9 cellular contexts compared by ENCODE assay signal in genomic region chr3:172096881-172097420, GRCh38. TPM values are rescaled to one million over a fixed set of nuclear protein-coding genes. Genes with fewer than 3 reads are reported as not detected.
A peak's percentile ranks its signal among the peaks of the same experiment; 100 is the strongest.
DNase-seq lines count a peak whose midpoint lies in the region; ATAC-seq, FAIRE-seq and TF ChIP-seq lines count a peak whose summit lies in the region.
"Had no signal": no experiment of that assay in that cellular context is flagged by ENCODE, and none has a peak within 500 bp of the region (broad histone marks: within the 10 kb centered on the region; RNA-seq: fewer than 3 reads in every experiment).

No MANE protein-coding gene starts in this region.

- no peak overlapping the region for H3K23ac ChIP-seq in H1 (ENCODE audit: insufficient read length)

- no peak overlapping the region for H3K4ac ChIP-seq in H1 (replicated peaks; ENCODE audit: insufficient read length, low read depth, low read length)

- TF ChIP-seq CTCF in Caco-2 (IDR thresholded peaks at IDR 0.05; ENCODE audit: insufficient read depth in 1 of 2, low read depth in 1 of 2, low read length in 1 of 2, severe bottlenecking in 1 of 2, unreplicated experiment in 1 of 2) (no peak), H1 (IDR thresholded peaks at IDR 0.05; ENCODE audit: control extremely low read depth in 1 of 3, insufficient read depth in 1 of 3, low read depth in 1 of 3, low read length in 3 of 3) (no peak)

- TF ChIP-seq POLR2A in H1 (IDR thresholded peaks at IDR 0.05; ENCODE audit: control extremely low read depth in 1 of 2, low read depth in 2 of 2, low read length in 2 of 2) = no peak

- peaks cover 3% of the 10 kb centered on the region for H3K79me1 ChIP-seq in H1 (ENCODE audit: low read depth, low read length)

- H2AFZ ChIP-seq in H1 (ENCODE audit: low read length) = no peak overlapping the region

- POLR2A ChIA-PET in Caco-2 (lab: Charles Lee) = interaction anchor here (0.6 to 1.3 kb wide), 2 partner anchors 19 to 58 kb away, joined by 3 to 6 read pairs; partner anchors contain the start of gene FNDC3B
- POLR2A ChIA-PET in H1 (lab: Charles Lee; ENCODE audit: partially characterized antibody) = no interaction called here

- no peaks in the 10 kb centered on the region for H3K27me3 ChIP-seq in Caco-2 (replicated peaks; ENCODE audit: control insufficient read depth, insufficient read depth, low read length)
- no peaks in the 10 kb centered on the region for H3K27me3 ChIP-seq in H1 (replicated peaks in 1 of 4; ENCODE audit: control insufficient read depth in 3 of 4, extremely low read depth in 1 of 4, insufficient read depth in 3 of 4, low read length in 3 of 4)

- no peak for TF ChIP-seq RAD21 in H1 (IDR thresholded peaks at IDR 0.05 in 1 of 2, conservative IDR thresholded peaks at IDR 0.05 in 1 of 2; ENCODE audit: low read depth in 2 of 2, low read length in 2 of 2)

- peak overlapping the region; percentile 80 for H3K27ac Mint-ChIP-seq in Caco-2 (ENCODE audit: unreplicated experiment)

- intact Hi-C loops in Caco-2 (cut with micrococcal nuclease; ENCODE audit: unreplicated experiment) = loop anchor here (1.0 to 2.0 kb wide), 4 partner anchors 12 to 58 kb away; partner anchors contain the start of gene FNDC3B

- no peak overlapping the region for H3K4me3 ChIP-seq in Caco-2 (ENCODE audit: low read depth, low read length)
- H3K4me3 ChIP-seq in H1 (ENCODE audit: extremely low read depth in 1 of 4, insufficient read depth in 2 of 4, low read depth in 3 of 4, low read length in 4 of 4) = no peak overlapping the region

- H2BK120ac ChIP-seq in H1 (replicated peaks; ENCODE audit: low read depth, low read length) = no peak overlapping the region

- no peak for TF ChIP-seq EP300 in H1 (IDR thresholded peaks at IDR 0.05; ENCODE audit: borderline replicate concordance in 1 of 2, low read depth in 2 of 2, low read length in 2 of 2)

- H4K8ac ChIP-seq in H1 (ENCODE audit: extremely low read depth, insufficient read depth, low read length) = no peak overlapping the region

- H3K36me3 ChIP-seq in Caco-2 (ENCODE audit: control insufficient read depth, insufficient read depth, low read length) (no peaks in the 10 kb centered on the region), H1 (ENCODE audit: control insufficient read depth in 2 of 4, insufficient read depth in 4 of 4, low read length in 3 of 4) (no peaks in the 10 kb centered on the region)

- DNase-seq in Caco-2 = peak; percentile 87 to 88
- peak; percentile 81 for DNase-seq in NCI-H226
- DNase-seq in H1 (ENCODE audit: low read depth in 1 of 2, low spot score in 2 of 2) = no peak
- peak; percentile 42 for DNase-seq in myocyte (ENCODE audit: low read depth)
- DNase-seq in activated CD4-positive, CD25-positive, alpha-beta regulatory T cell treated with anti-CD3 and anti-CD28 coated beads, Interleukin-2, amount 50 U/mL, for 72 hours = no peak
- no peak for DNase-seq in activated CD4-positive, alpha-beta T cell treated with anti-CD3 and anti-CD28 coated beads for 48 hours
- no peak for DNase-seq in NCI-H1436 treated with DMSO at 0.1 percent for 48 hours (lab: John Stamatoyannopoulos, UW)
- DNase-seq: DND-41 had no signal

- H3K36me3 Mint-ChIP-seq in Caco-2 (ENCODE audit: insufficient read depth, unreplicated experiment) = peaks cover 16% of the 10 kb centered on the region

- no peaks in the 10 kb centered on the region for H3K9me3 ChIP-seq in Caco-2
- no peaks in the 10 kb centered on the region for H3K9me3 ChIP-seq in H1 (ENCODE audit: insufficient read depth in 2 of 2, low read depth in 1 of 2, low read length in 1 of 2)

- H3K9me3 Mint-ChIP-seq in Caco-2 (ENCODE audit: unreplicated experiment) = no peaks in the 10 kb centered on the region

- no peak overlapping the region for H4K91ac ChIP-seq in H1 (replicated peaks; ENCODE audit: insufficient read length, low read length)

- H3K4me1 ChIP-seq in Caco-2 (peaks cover 72% of the 10 kb centered on the region), H1 (replicated peaks in 1 of 4; ENCODE audit: control insufficient read depth in 3 of 4, insufficient read depth in 4 of 4, low read length in 3 of 4) (peaks cover 2 to 9% (median 5%) of the 10 kb centered on the region in 4 experiments; a peak in 4 of 7 replicates)

- peak overlapping the region; percentile 39 for H3K4me3 Mint-ChIP-seq in Caco-2 (ENCODE audit: unreplicated experiment)

- H3K4me1 Mint-ChIP-seq in Caco-2 (ENCODE audit: low read depth, unreplicated experiment) = peaks cover 39% of the 10 kb centered on the region

- H4K20me1 ChIP-seq in H1 (replicated peaks in 1 of 2; ENCODE audit: control insufficient read depth in 1 of 2, insufficient read depth in 2 of 2, low read length in 2 of 2) = no peaks in the 10 kb centered on the region

- H2BK5ac ChIP-seq in H1 (ENCODE audit: low read depth, low read length) = no peak overlapping the region

- H2BK20ac ChIP-seq in H1 (ENCODE audit: low read length) = no peak overlapping the region

- H2AK5ac ChIP-seq in H1 (ENCODE audit: low read depth, low read length) = no peak overlapping the region

- 73% methylated on average over 3 of the region's 3 CpGs; no CpG with 5 or more reads in 1 of the 2 experiments for WGBS in H1 (ENCODE audit: extremely low coverage in 1 of 2, insufficient coverage in 1 of 2, insufficient read length in 1 of 2, insufficient replicate concordance in 2 of 2, low coverage in 1 of 2, low lambda C conversion rate in 2 of 2, missing lambda C conversion rate in 1 of 2), 2 experiments

- H3K4me2 ChIP-seq in H1 (ENCODE audit: insufficient read depth in 1 of 2, low read depth in 2 of 2, low read length in 2 of 2) = no peak overlapping the region

- no peak for FAIRE-seq in H1 (lab: Jason Lieb, UNC)

- no peak overlapping the region for H2BK12ac ChIP-seq in H1 (ENCODE audit: low read depth, low read length)

- no peak overlapping the region for H3K18ac ChIP-seq in H1 (ENCODE audit: extremely low read depth, low read length)

- H2BK15ac ChIP-seq in H1 (ENCODE audit: low read length) = no peak overlapping the region

- CTCF ChIA-PET in Caco-2 (lab: Charles Lee) (interaction anchor here (0.7 kb wide), 1 partner anchor 31 kb away, joined by 3 read pairs; no protein-coding TSS in a partner anchor), H1 (lab: Charles Lee; ENCODE audit: partially characterized antibody) (interaction anchor here (1.2 kb wide), 1 partner anchor 73 kb away, joined by 4 read pairs; no protein-coding TSS in a partner anchor)

- no peaks in the 10 kb centered on the region for H3K23me2 ChIP-seq in H1 (ENCODE audit: low read depth, low read length)

- no TSS peak for BruUV-seq in Caco-2 (replicated peaks; lab: Mats Ljungman, UMichigan)

- no peak overlapping the region for H3K14ac ChIP-seq in H1 (ENCODE audit: insufficient read length)

- no peaks in the 10 kb centered on the region for H3K27me3 Mint-ChIP-seq in Caco-2 (ENCODE audit: insufficient read depth, unreplicated experiment)

- no peak for ATAC-seq in GM19467 (IDR thresholded peaks at IDR 0.05; ENCODE audit: unreplicated experiment)

- H3K27ac ChIP-seq in H1 (ENCODE audit: low read depth, low read length) = no peak overlapping the region

- no peak overlapping the region for H4K5ac ChIP-seq in H1 (ENCODE audit: insufficient read length, low read depth, low read length)

- H3K79me2 ChIP-seq in H1 (ENCODE audit: control insufficient read depth in 1 of 2, insufficient read depth in 2 of 2, low read length in 2 of 2) = peaks cover 0 to 92% of the 10 kb centered on the region in 2 experiments; a peak in 3 of 4 replicates

- H3K56ac ChIP-seq in H1 (replicated peaks; ENCODE audit: insufficient read length, low read depth, low read length) = no peak overlapping the region

- no peak overlapping the region for H3K9ac ChIP-seq in H1 (replicated peaks in 1 of 4; ENCODE audit: extremely low read depth in 1 of 4, low read depth in 3 of 4, low read length in 3 of 4)

TF ChIP-seq in H1, 55 proteins besides CTCF, POLR2A, EP300 and RAD21:
- TF ChIP-seq CBX5 (IDR thresholded peaks at IDR 0.05; ENCODE audit: low read depth, low read length) (no peak), ZNF274 (IDR thresholded peaks at IDR 0.05; ENCODE audit: borderline replicate concordance, extremely low read depth, low read length) (no peak), NRF1 (IDR thresholded peaks at IDR 0.05; ENCODE audit: low read depth, low read length) (no peak), CTBP2 (IDR thresholded peaks at IDR 0.05; ENCODE audit: borderline replicate concordance, insufficient read depth, insufficient read length, low read length) (no peak), BACH1 (IDR thresholded peaks at IDR 0.05; ENCODE audit: low read length) (peak; percentile 46; the same call in 1 of the 2 replicates)
TF ChIP-seq in H1: peak in this region for 1.

RNA-seq across cellular contexts. Expression of gene FNDC3B, which starts 57.6 kb away (rescaled TPM):
- total RNA-seq in Caco-2 (2022) (59.8 and 63.5 TPM in 2 replicates), myocyte (49.5 and 66.9 TPM in 2 replicates)
- total RNA-seq in H1 (2021; fragmentation: NEBNext Ultra II Directional; extraction: Animal tissue kit (Norgen Biotek cat#: 25700)) = 44.4 TPM in 2 replicates
- 14.1 and 15.7 TPM in 2 replicates for polyA plus RNA-seq in H1 (2011; rRNA removed)
- polyA plus RNA-seq in H1 (2011; cell fraction: cytosol; rRNA removed) = 6.1 TPM
- polyA plus RNA-seq in H1 (2011; cell fraction: nucleus; rRNA removed) = 29.6 TPM
- 11.8 to 18.4 TPM (median 15.7 TPM) in 4 replicates for polyA plus RNA-seq in H1 (2012, experiment 1 of 2)
- 1.2 TPM for polyA plus RNA-seq in H1 (2012, experiment 2 of 2)
- polyA plus RNA-seq in H1 (2013, experiment 1 of 2) = 21.2 TPM
- 21.1 TPM for polyA plus RNA-seq in H1 (2013, experiment 2 of 2)
- polyA minus RNA-seq in H1 (2011; rRNA and poly(A)+ RNA removed) = 74.8 and 76.1 TPM in 2 replicates
- 18.6 TPM for polyA minus RNA-seq in H1 (2011; cell fraction: cytosol; rRNA and poly(A)+ RNA removed)
- 183 TPM for polyA minus RNA-seq in H1 (2011; cell fraction: nucleus; rRNA and poly(A)+ RNA removed)
- 68.4 TPM for polyA plus RNA-seq in myocyte (2012)

Comparison
In these comparisons a context has a peak if more than half of its experiments do, and no peak if none do; other contexts are left out.
1. DNase-seq: peak in Caco-2 (2 of 2), NCI-H226 (single experiment) and myocyte (single experiment); none in H1 (0 of 2), activated CD4-positive, CD25-positive, alpha-beta regulatory T cell treated with anti-CD3 and anti-CD28 coated beads, Interleukin-2, amount 50 U/mL, for 72 hours (single experiment), activated CD4-positive, alpha-beta T cell treated with anti-CD3 and anti-CD28 coated beads for 48 hours (single experiment) and NCI-H1436 treated with DMSO at 0.1 percent for 48 hours (single experiment).